8 cellular contexts compared by ENCODE assay signal in genomic region chr19:10290876-10291553, GRCh38. TPM values are rescaled to one million over a fixed set of nuclear protein-coding genes. Genes with fewer than 3 reads are reported as not detected.
DNase-seq lines count a peak whose midpoint lies in the region; ATAC-seq and TF ChIP-seq lines count a peak whose summit lies in the region.

No MANE protein-coding gene starts in this region.

- peak overlapping the region; percentile 67 for H3K4me3 ChIP-seq in left ventricle myocardium inferior

- no peaks in the 10 kb centered on the region for H3K36me3 ChIP-seq in left ventricle myocardium inferior

- ATAC-seq in sciatic nerve: peak; percentile 41

- peaks cover 93% of the 10 kb centered on the region for H3K27me3 ChIP-seq in left ventricle myocardium inferior (ENCODE audit: low read depth)

- no peak for TF ChIP-seq CTCF in left ventricle myocardium inferior (IDR thresholded peaks at IDR 0.05; ENCODE audit: borderline replicate concordance)

- no peak overlapping the region for H3K27ac ChIP-seq in left ventricle myocardium inferior (replicated peaks)

- no peaks in the 10 kb centered on the region for H3K9me3 ChIP-seq in left ventricle myocardium inferior (replicated peaks)

- peaks cover 84% of the 10 kb centered on the region for H3K4me1 ChIP-seq in left ventricle myocardium inferior

- DNase-seq in NCI-H1417 (lab: John Stamatoyannopoulos, UW) (peak in 2 of 3 experiments; percentile 52 to 59), NCI-H1417 treated with DMSO at 0.1 percent for 48 hours (lab: John Stamatoyannopoulos, UW) (no peak), NCI-H69 (lab: John Stamatoyannopoulos, UW) (peak; percentile 65), left ventricle myocardium inferior (peak; percentile 72), sciatic nerve (ENCODE audit: low spot score) (no peak), NCI-H1436 treated with DMSO at 0.1 percent for 48 hours (lab: John Stamatoyannopoulos, UW) (no peak), NCI-H1092 treated with DMSO at 0.1 percent for 48 hours (lab: John Stamatoyannopoulos, UW) (no peak)
- peak; percentile 62 for DNase-seq in activated naive CD4-positive, alpha-beta T cell treated with Interleukin-2 at 50 U/mL for 16 hours

- intact Hi-C loops in left ventricle myocardium inferior (cut with micrococcal nuclease) (no loop called here), sciatic nerve (cut with DNase I) (no loop called here)

RNA-seq across cellular contexts. Expression of gene ICAM5, which starts 1.3 kb away (rescaled TPM):
- 0.49 TPM for total RNA-seq in left ventricle myocardium inferior
- 1.6 TPM for total RNA-seq in sciatic nerve

RNA-seq across cellular contexts. Expression of gene ICAM4, which starts 4.3 kb away (rescaled TPM):
- 0.36 TPM for total RNA-seq in left ventricle myocardium inferior
- not detected for total RNA-seq in sciatic nerve

RNA-seq across cellular contexts. Expression of gene ZGLP1, which starts 18.6 kb away (rescaled TPM):
- total RNA-seq in left ventricle myocardium inferior (0.74 TPM), sciatic nerve (5.7 TPM)

RNA-seq across cellular contexts. Expression of gene ICAM1, which starts 20.1 kb away (rescaled TPM):
- total RNA-seq in left ventricle myocardium inferior: 7.1 TPM
- total RNA-seq in sciatic nerve: 30.7 TPM

RNA-seq across cellular contexts. Expression of gene FDX2, which starts 24.8 kb away (rescaled TPM):
- total RNA-seq in left ventricle myocardium inferior (17.4 TPM), sciatic nerve (15.2 TPM)

Comparison
In these comparisons a context has a peak if more than half of its experiments do, and no peak if none do; other contexts are left out.
1. DNase-seq: peak in NCI-H1417 (2 of 3), NCI-H69 (single experiment), activated naive CD4-positive, alpha-beta T cell treated with Interleukin-2 at 50 U/mL for 16 hours (single experiment) and left ventricle myocardium inferior (single experiment); none in NCI-H1417 treated with DMSO at 0.1 percent for 48 hours (single experiment), sciatic nerve (single experiment), NCI-H1436 treated with DMSO at 0.1 percent for 48 hours (single experiment) and NCI-H1092 treated with DMSO at 0.1 percent for 48 hours (single experiment).